25 cellular contexts compared by ENCODE assay signal in the genomic region with DNA sequence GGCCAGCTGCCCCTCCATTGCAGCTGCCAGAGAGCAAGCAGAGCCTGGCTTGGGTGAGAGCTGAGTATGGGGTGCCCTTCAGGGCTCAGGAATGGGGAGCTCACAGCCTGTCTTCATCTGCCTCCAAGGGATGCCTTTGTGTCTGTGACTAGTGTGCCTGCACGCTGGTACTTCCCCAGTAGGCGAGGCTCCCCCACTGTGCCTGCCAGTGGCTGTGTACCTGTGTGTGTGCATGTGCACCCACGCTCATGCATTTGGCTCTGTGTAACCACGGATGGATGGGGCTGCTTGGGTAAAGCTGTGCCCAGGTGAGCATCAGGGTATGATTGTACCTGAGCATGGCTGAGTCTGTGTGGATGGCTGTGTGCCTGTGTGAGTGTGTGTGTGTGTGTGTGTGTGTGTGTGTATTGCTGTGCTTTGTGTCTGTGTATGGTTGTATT. TPM values are rescaled to one million over a fixed set of nuclear protein-coding genes. Genes with fewer than 3 reads are reported as not detected.
DNase-seq lines count a peak whose midpoint lies in the region; ATAC-seq lines count a peak whose summit lies in the region.
"Had no signal": no experiment of that assay in that cellular context is flagged by ENCODE, and none has a peak within 500 bp of the region (broad histone marks: within the 10 kb centered on the region; RNA-seq: fewer than 3 reads in every experiment).

No MANE protein-coding gene starts in this region.

- H3K27ac ChIP-seq in caudate nucleus (ENCODE audit: low read depth, low read length) (peak overlapping the region; percentile 52), temporal lobe (ENCODE audit: low read depth, low read length) (peak overlapping the region; percentile 53)
- H3K27ac ChIP-seq: neutrophil, prostate gland, thyroid gland had no signal

- H3K27ac Mint-ChIP-seq in activated CD4-positive, alpha-beta T cell treated with anti-CD3 and anti-CD28 coated beads, Interleukin-2, amount 10 ng/mL, durations not matched to agents 7 days and 5 days, result peak overlapping the region; percentile 26
- H3K27ac Mint-ChIP-seq: activated CD8-positive, alpha-beta T cell treated with anti-CD3 and anti-CD28 coated beads for 36 hours; activated T-helper 17 cell treated with anti-CD3 and anti-CD28 coated beads, Interleukin-2, amount 50 U/mL, for 72 hours; B cell; H9; memory B cell; stimulated activated naive CD8-positive, alpha-beta T cell treated with anti-CD3 and anti-CD28 coated beads, Interleukin-15, Interleukin-2, amounts not matched to agents 100 ng/mL and 50 ng/mL, for 24 hours had no signal

- no peak for ATAC-seq in stimulated activated naive CD8-positive, alpha-beta T cell treated with anti-CD3 and anti-CD28 coated beads, Interleukin-15, Interleukin-2, amounts not matched to agents 100 U/mL and 50 U/mL, for 24 hours
- ATAC-seq in GM18502 (IDR thresholded peaks at IDR 0.05; ENCODE audit: poor library complexity, unreplicated experiment), result no peak
- ATAC-seq: activated CD8-positive, alpha-beta T cell treated with anti-CD3 and anti-CD28 coated beads for 36 hours; activated T-helper 17 cell treated with anti-CD3 and anti-CD28 coated beads, Interleukin-2, amount 50 U/mL, for 72 hours had no signal

- peaks cover 10% of the 10 kb centered on the region for H3K4me1 Mint-ChIP-seq in activated CD4-positive, alpha-beta T cell treated with anti-CD3 and anti-CD28 coated beads, Interleukin-2, amount 10 ng/mL, durations not matched to agents 7 days and 5 days

- no peaks in the 10 kb centered on the region for H3K9me3 Mint-ChIP-seq in activated CD4-positive, alpha-beta T cell treated with anti-CD3 and anti-CD28 coated beads, Interleukin-2, amount 10 ng/mL, durations not matched to agents 7 days and 5 days
- H3K9me3 Mint-ChIP-seq: activated CD8-positive, alpha-beta T cell treated with anti-CD3 and anti-CD28 coated beads for 36 hours; activated naive CD4-positive, alpha-beta T cell treated with anti-CD3 and anti-CD28 coated beads, Interleukin-2, amount 50 U/mL, for 72 hours; activated T-helper 17 cell treated with anti-CD3 and anti-CD28 coated beads, Interleukin-2, amount 50 U/mL, for 72 hours; central memory CD8-positive, alpha-beta T cell; H9; memory B cell; stimulated activated naive CD8-positive, alpha-beta T cell treated with anti-CD3 and anti-CD28 coated beads, Interleukin-15, Interleukin-2, amounts not matched to agents 100 ng/mL and 50 ng/mL, for 24 hours had no signal

- POLR2A ChIA-PET in activated CD4-positive, alpha-beta T cell treated with anti-CD3 and anti-CD28 coated beads, Interleukin-2, amount 10 ng/mL, durations not matched to agents 7 days and 5 days (lab: Charles Lee), result no interaction called here

- DNase-seq in activated CD4-positive, alpha-beta T cell treated with anti-CD3 and anti-CD28 coated beads, Interleukin-2, amount 10 ng/mL, durations not matched to agents 7 days and 5 days, result no peak
- no peak for DNase-seq in activated CD4-positive, alpha-beta T cell treated with anti-CD3 and anti-CD28 coated beads for 48 hours
- DNase-seq in caudate nucleus (lab: John Stamatoyannopoulos, UW), result peak in 33 of 61 donors; percentile 10 to 86 (median 40)
- no peak for DNase-seq in stimulated activated naive CD8-positive, alpha-beta T cell treated with anti-CD3 and anti-CD28 coated beads, Interleukin-15, Interleukin-2, amounts not matched to agents 100 U/mL and 50 U/mL, for 24 hours
- no peak for DNase-seq in activated effector memory CD4-positive, alpha-beta T cell treated with anti-CD3 and anti-CD28 coated beads, Interleukin-2, amount 50 U/mL, for 16 hours
- DNase-seq: activated CD8-positive, alpha-beta T cell treated with anti-CD3 and anti-CD28 coated beads for 36 hours; effector CD4-positive, alpha-beta T cell; H9; NCI-H1092 treated with DMSO at 0.1 percent for 48 hours; NCI-H2029; NCI-H226; NCI-H748 treated with DMSO at 0.1 percent for 48 hours; thyroid gland had no signal

- CTCF ChIA-PET in activated CD4-positive, alpha-beta T cell treated with anti-CD3 and anti-CD28 coated beads, Interleukin-2, amount 10 ng/mL, durations not matched to agents 7 days and 5 days (lab: Charles Lee), result interaction anchor here (0.6 to 1.8 kb wide), 3 partner anchors 15 to 1136 kb away, joined by 3 to 8 read pairs (median 5); a partner anchor contains a TSS

- H3K36me3 Mint-ChIP-seq in activated CD4-positive, alpha-beta T cell treated with anti-CD3 and anti-CD28 coated beads, Interleukin-2, amount 10 ng/mL, durations not matched to agents 7 days and 5 days (ENCODE audit: low read depth), result peaks cover 10% of the 10 kb centered on the region

- H3K9me3 ChIP-seq in iPS-18c (ENCODE audit: control insufficient read depth, insufficient read depth, low read length), result no peaks in the 10 kb centered on the region
- H3K9me3 ChIP-seq: neutrophil, prostate gland, thyroid gland had no signal

- H3K27me3 Mint-ChIP-seq in activated CD4-positive, alpha-beta T cell treated with anti-CD3 and anti-CD28 coated beads, Interleukin-2, amount 10 ng/mL, durations not matched to agents 7 days and 5 days, result peaks cover 9% of the 10 kb centered on the region
- H3K27me3 Mint-ChIP-seq: activated T-helper 17 cell treated with anti-CD3 and anti-CD28 coated beads, Interleukin-2, amount 50 U/mL, for 72 hours; B cell; central memory CD8-positive, alpha-beta T cell; memory B cell had no signal

- 0 out of 2 replicates have a peak overlapping the region, but pooled peaks have one; percentile 5 for H3K4me3 ChIP-seq in iPS-18c (ENCODE audit: insufficient read depth, low read depth, low read length)
- H3K4me3 ChIP-seq: prostate gland, thyroid gland had no signal

- no peak overlapping the region for H3K4me3 Mint-ChIP-seq in activated CD4-positive, alpha-beta T cell treated with anti-CD3 and anti-CD28 coated beads, Interleukin-2, amount 10 ng/mL, durations not matched to agents 7 days and 5 days
- H3K4me3 Mint-ChIP-seq: activated CD8-positive, alpha-beta T cell treated with anti-CD3 and anti-CD28 coated beads for 36 hours; activated T-helper 17 cell treated with anti-CD3 and anti-CD28 coated beads, Interleukin-2, amount 50 U/mL, for 72 hours; B cell; central memory CD8-positive, alpha-beta T cell; memory B cell; stimulated activated naive CD8-positive, alpha-beta T cell treated with anti-CD3 and anti-CD28 coated beads, Interleukin-15, Interleukin-2, amounts not matched to agents 100 ng/mL and 50 ng/mL, for 24 hours had no signal

RNA-seq across cellular contexts. Expression of a gene that starts 2.3 kb away (rescaled TPM):
- total RNA-seq in activated CD4-positive, alpha-beta T cell treated with anti-CD3 and anti-CD28 coated beads, Interleukin-2, amount 10 ng/mL, durations not matched to agents 7 days and 5 days, result 1 to 10 TPM; 2.4 to 3.0 TPM
- total RNA-seq in temporal lobe, result 10.6 TPM
- total RNA-seq: epithelial cell of proximal tubule had no signal

RNA-seq across cellular contexts. Expression of a gene that starts 33.5 kb away (rescaled TPM):
- 10 to 100 TPM; 75.2 to 81.4 TPM for total RNA-seq in activated CD4-positive, alpha-beta T cell treated with anti-CD3 and anti-CD28 coated beads, Interleukin-2, amount 10 ng/mL, durations not matched to agents 7 days and 5 days
- total RNA-seq in temporal lobe, result 10.6 TPM

Comparison
In these comparisons a context has a peak if more than half of its experiments do, and no peak if none do; other contexts are left out.
1. DNase-seq: peak in caudate nucleus (33 of 61); none in activated CD4-positive, alpha-beta T cell treated with anti-CD3 and anti-CD28 coated beads, Interleukin-2, amount 10 ng/mL, durations not matched to agents 7 days and 5 days (single experiment), activated CD4-positive, alpha-beta T cell treated with anti-CD3 and anti-CD28 coated beads for 48 hours (single experiment), stimulated activated naive CD8-positive, alpha-beta T cell treated with anti-CD3 and anti-CD28 coated beads, Interleukin-15, Interleukin-2, amounts not matched to agents 100 U/mL and 50 U/mL, for 24 hours (single experiment) and activated effector memory CD4-positive, alpha-beta T cell treated with anti-CD3 and anti-CD28 coated beads, Interleukin-2, amount 50 U/mL, for 16 hours (single experiment).